In the genomic region with DNA sequence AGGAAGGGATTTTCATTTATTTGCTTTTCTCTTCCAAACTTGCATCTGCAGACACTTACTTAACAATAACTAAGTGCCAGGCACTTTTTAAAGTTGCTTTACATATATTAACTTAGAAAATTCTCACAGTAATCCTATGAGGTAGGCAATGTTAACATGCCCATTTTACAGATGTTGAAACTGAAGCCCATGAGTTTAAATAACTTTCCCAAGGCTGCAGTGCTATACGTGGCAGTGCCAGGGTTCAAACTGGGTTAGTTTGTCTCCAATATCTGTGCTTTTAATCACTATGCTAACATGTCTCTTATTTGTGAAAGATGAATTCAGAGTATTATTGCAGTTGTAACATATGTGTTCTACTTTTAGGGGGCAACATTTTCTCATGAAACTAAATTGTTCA, we compare ENCODE assay signal across 1 cellular context.
A peak's percentile ranks its signal among the peaks of the same experiment; 100 is the strongest.
TF ChIP-seq lines count a peak whose summit lies in the region.

No MANE protein-coding gene starts in this region.

TF ChIP-seq in K562, 482 proteins besides CTCF, POLR2A, EP300 and RAD21:
- TF ChIP-seq ADNP (tag; IDR thresholded peaks at IDR 0.05) (0 out of 2 replicates have a peak, but pooled peaks have one; percentile 21), RBM25 (IDR thresholded peaks at IDR 0.05; ENCODE audit: low read depth, low read length, severe bottlenecking) (peak; percentile 80), BCOR (IDR thresholded peaks at IDR 0.05) (peak; percentile 34; the same call in 1 of the 2 replicates), NR4A1 (CRISPR knock-in tag; IDR thresholded peaks at IDR 0.05) (no peak), NR4A1 (tag; IDR thresholded peaks at IDR 0.05) (no peak)
- TF ChIP-seq, protein P1, sequence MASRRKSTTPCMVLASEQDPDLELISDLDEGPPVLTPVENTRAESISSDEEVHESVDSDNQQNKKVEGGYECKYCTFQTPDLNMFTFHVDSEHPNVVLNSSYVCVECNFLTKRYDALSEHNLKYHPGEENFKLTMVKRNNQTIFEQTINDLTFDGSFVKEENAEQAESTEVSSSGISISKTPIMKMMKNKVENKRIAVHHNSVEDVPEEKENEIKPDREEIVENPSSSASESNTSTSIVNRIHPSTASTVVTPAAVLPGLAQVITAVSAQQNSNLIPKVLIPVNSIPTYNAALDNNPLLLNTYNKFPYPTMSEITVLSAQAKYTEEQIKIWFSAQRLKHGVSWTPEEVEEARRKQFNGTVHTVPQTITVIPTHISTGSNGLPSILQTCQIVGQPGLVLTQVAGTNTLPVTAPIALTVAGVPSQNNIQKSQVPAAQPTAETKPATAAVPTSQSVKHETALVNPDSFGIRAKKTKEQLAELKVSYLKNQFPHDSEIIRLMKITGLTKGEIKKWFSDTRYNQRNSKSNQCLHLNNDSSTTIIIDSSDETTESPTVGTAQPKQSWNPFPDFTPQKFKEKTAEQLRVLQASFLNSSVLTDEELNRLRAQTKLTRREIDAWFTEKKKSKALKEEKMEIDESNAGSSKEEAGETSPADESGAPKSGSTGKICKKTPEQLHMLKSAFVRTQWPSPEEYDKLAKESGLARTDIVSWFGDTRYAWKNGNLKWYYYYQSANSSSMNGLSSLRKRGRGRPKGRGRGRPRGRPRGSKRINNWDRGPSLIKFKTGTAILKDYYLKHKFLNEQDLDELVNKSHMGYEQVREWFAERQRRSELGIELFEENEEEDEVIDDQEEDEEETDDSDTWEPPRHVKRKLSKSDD (conservative IDR thresholded peaks at IDR 0.05; ENCODE audit: low read length), result no peak
